1 cellular context compared by ENCODE assay signal in the genomic region with DNA sequence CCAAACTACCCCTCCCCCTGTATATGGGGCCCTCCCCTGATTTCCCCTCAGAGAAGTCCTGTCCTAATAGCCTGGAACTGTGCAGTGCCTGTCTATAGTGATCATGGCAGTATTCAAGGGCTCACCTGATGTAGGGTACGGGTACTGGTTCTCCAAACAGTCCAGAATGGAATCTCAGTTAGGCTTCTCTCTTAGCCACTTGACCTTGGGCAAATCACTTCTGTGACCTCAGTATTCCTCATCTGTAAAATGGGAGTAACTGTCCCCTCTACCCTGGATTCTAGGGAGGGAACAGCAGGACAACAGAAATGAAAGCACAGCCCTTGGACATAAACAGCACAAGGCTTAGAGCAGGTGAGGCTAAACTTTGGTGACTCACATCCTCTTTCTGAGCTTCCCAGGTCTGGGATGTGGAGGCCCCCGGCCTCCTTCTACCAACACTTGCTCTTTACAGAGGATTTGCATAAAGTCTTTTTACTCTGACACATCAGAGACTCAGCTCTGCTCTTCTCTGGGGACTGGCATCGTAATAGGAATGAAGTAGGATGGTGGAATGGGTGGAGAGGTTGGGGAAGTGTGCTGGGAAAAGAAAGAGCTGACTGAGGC.
TF ChIP-seq lines count a peak whose summit lies in the region.

No MANE protein-coding gene starts in this region.

TF ChIP-seq in HepG2, 621 proteins besides CTCF, POLR2A, EP300 and RAD21:
- TF ChIP-seq ZNF629 (CRISPR knock-in tag; conservative IDR thresholded peaks at IDR 0.05) (peak; percentile 84), ZMYM3 (CRISPR knock-in tag; IDR thresholded peaks at IDR 0.05) (0 out of 2 replicates have a peak, but pooled peaks have one; percentile 27), NR2F1 (CRISPR knock-in tag; IDR thresholded peaks at IDR 0.05) (no peak)
- TF ChIP-seq, protein P1, sequence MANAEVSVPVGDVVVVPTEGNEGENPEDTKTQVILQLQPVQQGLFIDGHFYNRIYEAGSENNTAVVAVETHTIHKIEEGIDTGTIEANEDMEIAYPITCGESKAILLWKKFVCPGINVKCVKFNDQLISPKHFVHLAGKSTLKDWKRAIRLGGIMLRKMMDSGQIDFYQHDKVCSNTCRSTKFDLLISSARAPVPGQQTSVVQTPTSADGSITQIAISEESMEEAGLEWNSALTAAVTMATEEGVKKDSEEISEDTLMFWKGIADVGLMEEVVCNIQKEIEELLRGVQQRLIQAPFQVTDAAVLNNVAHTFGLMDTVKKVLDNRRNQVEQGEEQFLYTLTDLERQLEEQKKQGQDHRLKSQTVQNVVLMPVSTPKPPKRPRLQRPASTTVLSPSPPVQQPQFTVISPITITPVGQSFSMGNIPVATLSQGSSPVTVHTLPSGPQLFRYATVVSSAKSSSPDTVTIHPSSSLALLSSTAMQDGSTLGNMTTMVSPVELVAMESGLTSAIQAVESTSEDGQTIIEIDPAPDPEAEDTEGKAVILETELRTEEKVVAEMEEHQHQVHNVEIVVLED (CRISPR knock-in tag; IDR thresholded peaks at IDR 0.05; ENCODE audit: borderline replicate concordance) = no peak
